27 cellular contexts compared by ENCODE assay signal in the genomic region with DNA sequence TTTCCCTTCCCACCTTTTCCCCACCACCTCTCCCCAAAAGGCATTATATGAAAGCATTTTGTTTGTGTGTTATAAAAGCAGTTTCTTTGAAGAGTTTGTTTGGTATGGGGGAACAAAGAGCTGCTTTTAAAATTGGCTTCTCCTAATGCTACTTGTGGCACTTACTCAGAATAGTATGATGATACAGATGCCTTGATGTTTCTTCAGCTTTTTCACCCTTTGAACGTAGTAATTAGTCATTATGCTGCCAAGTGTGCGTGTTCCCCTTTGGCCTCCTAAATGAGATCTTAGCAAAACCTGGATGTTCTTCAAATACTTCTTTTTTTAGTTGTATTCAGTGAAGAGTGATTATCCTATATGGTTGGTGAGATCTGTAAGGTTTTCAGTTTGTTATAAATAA.
"Had no signal": no experiment of that assay in that cellular context is flagged by ENCODE, and none has a peak within 500 bp of the region (broad histone marks: within the 10 kb centered on the region; RNA-seq: fewer than 3 reads in every experiment).

No MANE protein-coding gene starts in this region.

- H3K36me3 Mint-ChIP-seq: activated naive CD8-positive, alpha-beta T cell had no signal

- H3K27me3 Mint-ChIP-seq: activated CD8-positive, alpha-beta memory T cell treated with anti-CD3 and anti-CD28 coated beads, Interleukin-2, amount 10 ng/mL, durations not matched to agents 7 days and 5 days; activated naive CD8-positive, alpha-beta T cell; activated T-helper 17 cell treated with anti-CD3 and anti-CD28 coated beads, Interleukin-2, amount 50 U/mL, for 72 hours had no signal

- H3K4me3 Mint-ChIP-seq: activated CD8-positive, alpha-beta memory T cell treated with anti-CD3 and anti-CD28 coated beads, Interleukin-2, amount 10 ng/mL, durations not matched to agents 7 days and 5 days; activated CD8-positive, alpha-beta T cell treated with anti-CD3 and anti-CD28 coated beads, Interleukin-2, amount 10 ng/mL, durations not matched to agents 7 days and 5 days; activated naive CD8-positive, alpha-beta T cell; activated T-helper 17 cell treated with anti-CD3 and anti-CD28 coated beads, Interleukin-2, amount 50 U/mL, for 72 hours had no signal

- DNase-seq: activated CD4-positive, alpha-beta T cell treated with anti-CD3 and anti-CD28 coated beads for 4 hours; activated CD4-positive, alpha-beta T cell treated with anti-CD3 and anti-CD28 coated beads, Interleukin-2, amount 50 U/mL, for 1 hour; activated CD4-positive, alpha-beta T cell treated with anti-CD3 and anti-CD28 coated beads, Interleukin-2, amount 50 U/mL, for 48 hours; activated CD4-positive, CD25-positive, alpha-beta regulatory T cell; activated CD4-positive, CD25-positive, alpha-beta regulatory T cell treated with anti-CD3 and anti-CD28 coated beads, Interleukin-2, amount 50 U/mL, for 72 hours; activated CD8-positive, alpha-beta memory T cell treated with anti-CD3 and anti-CD28 coated beads, Interleukin-2, amount 10 ng/mL, durations not matched to agents 7 days and 5 days; activated CD8-positive, alpha-beta memory T cell treated with anti-CD3 and anti-CD28 coated beads, Interleukin-2, amount 50 U/mL, for 4 hours; activated CD8-positive, alpha-beta T cell treated with anti-CD3 and anti-CD28 coated beads, Interleukin-2, amount 10 ng/mL, durations not matched to agents 7 days and 5 days; activated effector memory CD4-positive, alpha-beta T cell treated with Interleukin-2 at 50 U/mL for 16 hours; activated gamma-delta T cell treated with Interleukin-2 at 50 U/mL for 16 hours; activated naive CD4-positive, alpha-beta T cell treated with anti-CD3 and anti-CD28 coated beads, Interleukin-2, amount 50 U/mL, for 16 hours; activated naive CD4-positive, alpha-beta T cell treated with Interleukin-2 at 50 U/mL for 16 hours; activated T-cell treated with anti-CD3 and anti-CD28 coated beads, Interleukin-2, amount 50 U/mL, for 1 hour; amniotic stem cell; anterior cingulate cortex; brain microvascular endothelial cell; cortex of kidney; dermis blood vessel endothelial cell; effector CD4-positive, alpha-beta T cell; esophagus squamous epithelium; foreskin melanocyte; heart right ventricle; T-helper 2 cell had no signal

- H3K27ac Mint-ChIP-seq: activated CD8-positive, alpha-beta memory T cell treated with anti-CD3 and anti-CD28 coated beads, Interleukin-2, amount 10 ng/mL, durations not matched to agents 7 days and 5 days; activated CD8-positive, alpha-beta T cell treated with anti-CD3 and anti-CD28 coated beads, Interleukin-2, amount 10 ng/mL, durations not matched to agents 7 days and 5 days; activated naive CD8-positive, alpha-beta T cell; activated T-helper 17 cell treated with anti-CD3 and anti-CD28 coated beads, Interleukin-2, amount 50 U/mL, for 72 hours had no signal

- H3K27ac ChIP-seq: brain microvascular endothelial cell, epithelial cell of prostate, esophagus squamous epithelium, gastroesophageal sphincter, heart right ventricle had no signal

- H3K36me3 ChIP-seq: brain microvascular endothelial cell, esophagus squamous epithelium, gastroesophageal sphincter, heart right ventricle had no signal

- H3K27me3 ChIP-seq: brain microvascular endothelial cell, esophagus squamous epithelium, gastroesophageal sphincter, heart right ventricle had no signal

- H3K4me1 ChIP-seq: esophagus squamous epithelium, gastroesophageal sphincter had no signal

- H3K9me3 ChIP-seq: esophagus squamous epithelium, gastroesophageal sphincter, heart right ventricle had no signal

- ATAC-seq: activated CD8-positive, alpha-beta memory T cell treated with anti-CD3 and anti-CD28 coated beads, Interleukin-2, amount 10 ng/mL, durations not matched to agents 7 days and 5 days; activated CD8-positive, alpha-beta T cell treated with anti-CD3 and anti-CD28 coated beads, Interleukin-2, amount 10 ng/mL, durations not matched to agents 7 days and 5 days; activated T-helper 17 cell treated with anti-CD3 and anti-CD28 coated beads, Interleukin-2, amount 50 U/mL, for 72 hours; gastroesophageal sphincter; heart right ventricle had no signal

- H3K4me3 ChIP-seq: esophagus squamous epithelium, gastroesophageal sphincter, heart right ventricle had no signal
